Comparison of ENCODE assay signal across 8 cellular contexts in the genomic region with DNA sequence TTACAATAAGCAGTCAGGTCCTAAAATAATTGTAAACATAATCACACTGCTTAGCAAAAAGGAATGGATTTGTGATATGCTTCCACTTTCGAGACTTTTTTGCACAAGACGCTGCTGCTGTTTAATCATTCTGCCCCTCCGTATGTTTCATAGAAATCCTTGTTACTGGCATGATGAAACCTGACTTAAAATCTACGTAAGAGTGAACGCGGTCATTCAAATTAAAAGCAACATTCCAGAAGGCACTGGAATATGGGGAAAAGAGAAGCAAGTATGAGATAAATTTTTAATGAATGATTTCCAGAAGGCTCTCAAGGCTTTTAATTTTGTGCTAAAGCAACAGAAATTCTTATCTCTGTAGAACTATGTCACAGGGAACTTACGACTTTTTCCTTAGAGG. TPM values are rescaled to one million over a fixed set of nuclear protein-coding genes. Genes with fewer than 3 reads are reported as not detected.
DNase-seq lines count a peak whose midpoint lies in the region; ATAC-seq and TF ChIP-seq lines count a peak whose summit lies in the region.

No MANE protein-coding gene starts in this region.

- H3K27ac Mint-ChIP-seq in CD14-positive monocyte (peak overlapping the region in 5 of 7 donors; percentile 83 to 92 (median 85)), nephron (peak overlapping the region; percentile 95 to 99 (median 99))

- peak overlapping the region in 8 of 59 donors; percentile 85 to 97 (median 92) for H3K27ac ChIP-seq in dorsolateral prefrontal cortex

- H3K4me3 Mint-ChIP-seq in CD14-positive monocyte: peak overlapping the region; percentile 76 to 92
- peak overlapping the region; percentile 96 to 98 (median 97) for H3K4me3 Mint-ChIP-seq in nephron

- H3K36me3 Mint-ChIP-seq in CD14-positive monocyte (peaks cover 7 to 16% of the 10 kb centered on the region in 2 donors), nephron (ENCODE audit: low read depth) (peaks cover 16% of the 10 kb centered on the region)

- no peaks in the 10 kb centered on the region for H3K27me3 ChIP-seq in dorsolateral prefrontal cortex

- intact Hi-C loops in CD14-positive monocyte (cut with micrococcal nuclease) (loop anchor here (5.0 kb wide), 3 partner anchors 43 to 1888 kb away; partner anchors contain the start of genes CDKN3 (in 2 of the 2), GPR137C (in 1 of the 2) and TXNDC16 (in 1 of the 2)), dorsolateral prefrontal cortex (cut with DNase I) (loop anchor here (2.0 to 5.0 kb wide), 5 partner anchors 43 to 587 kb away; partner anchors contain the start of genes CDKN3 (in 2 of the 2), CGRRF1 (in 1 of the 2), GMFB (in 1 of the 2) and SOCS4 (in 1 of the 2))

- no peak for ATAC-seq in HG02840 (IDR thresholded peaks at IDR 0.05; ENCODE audit: low FRiP score, unreplicated experiment)

- TF ChIP-seq CTCF in CD14-positive monocyte (IDR thresholded peaks at IDR 0.05) (no peak), dorsolateral prefrontal cortex (IDR thresholded peaks at IDR 0.05 in 54 of 56, conservative IDR thresholded peaks at IDR 0.05 in 2 of 56; ENCODE audit: low read depth in 1 of 56, partially characterized antibody in 56 of 56) (no peak), nephron (IDR thresholded peaks at IDR 0.05; ENCODE audit: unreplicated experiment in 3 of 3) (peak in 1 of 3 experiments; percentile 7)

- H3K4me1 Mint-ChIP-seq in CD14-positive monocyte (peaks cover 41% of the 10 kb centered on the region), nephron (peaks cover 58% of the 10 kb centered on the region)

- DNase-seq in CD14-positive monocyte (ENCODE audit: low spot score) (no peak), NCI-H526 treated with DMSO at 0.1 percent for 48 hours (lab: John Stamatoyannopoulos, UW) (peak; percentile 4), dorsolateral prefrontal cortex (no peak), NCI-H1048 (lab: John Stamatoyannopoulos, UW) (no peak), CD1c-positive myeloid dendritic cell (ENCODE audit: extremely low spot score) (no peak), epidermal melanocyte (ENCODE audit: insufficient read length, low spot score) (no peak)

- H3K27me3 Mint-ChIP-seq in CD14-positive monocyte (ENCODE audit: low read depth in 3 of 3) (no peaks in the 10 kb centered on the region), nephron (ENCODE audit: low read depth) (no peaks in the 10 kb centered on the region)

- H3K9me3 Mint-ChIP-seq in CD14-positive monocyte: no peaks in the 10 kb centered on the region
- no peaks in the 10 kb centered on the region for H3K9me3 Mint-ChIP-seq in nephron

- H3K4me3 ChIP-seq in dorsolateral prefrontal cortex: peak overlapping the region; percentile 47 to 93 (median 75)

RNA-seq across cellular contexts. Expression of gene CNIH1, which starts 1.1 kb away (rescaled TPM):
- polyA plus RNA-seq in CD14-positive monocyte: 100 to 1,000 TPM; 138 to 162 TPM
- 100 to 1,000 TPM in 2 of 120 experiments, 10 to 100 TPM in 118; 43.6 to 104 (median 72.6) TPM for total RNA-seq in dorsolateral prefrontal cortex

RNA-seq across cellular contexts. Expression of gene CDKN3, which starts 43.2 kb away (rescaled TPM):
- polyA plus RNA-seq in CD14-positive monocyte: 1 to 10 TPM in 1 of 2 donors, under 1 TPM in 1; 0.65 to 1.8 TPM
- 1 to 10 TPM in 117 of 120 experiments, under 1 TPM in 3; 0.73 to 10.0 (median 3.9) TPM for total RNA-seq in dorsolateral prefrontal cortex

RNA-seq across cellular contexts. Expression of gene GMFB, which starts 48.7 kb away (rescaled TPM):
- 10 to 100 TPM; 26.1 to 41.1 TPM for polyA plus RNA-seq in CD14-positive monocyte
- total RNA-seq in dorsolateral prefrontal cortex: 100 to 1,000 TPM in 91 of 120 experiments, 10 to 100 TPM in 29; 78.7 to 157 (median 110) TPM
